23 cellular contexts compared by ENCODE assay signal in genomic region chr19:38555200-38555599, GRCh38.
DNase-seq lines count a peak whose midpoint lies in the region; ATAC-seq and TF ChIP-seq lines count a peak whose summit lies in the region.
"Had no signal": no experiment of that assay in that cellular context is flagged by ENCODE, and none has a peak within 500 bp of the region (broad histone marks: within the 10 kb centered on the region; RNA-seq: fewer than 3 reads in every experiment).

No MANE protein-coding gene starts in this region.

- H3K27me3 ChIP-seq in CD4-positive, CD25-positive, alpha-beta regulatory T cell (ENCODE audit: control insufficient read depth, insufficient read depth, low read length), result no peaks in the 10 kb centered on the region
- H3K27me3 ChIP-seq in DOHH2 (ENCODE audit: control insufficient read depth, low read length), result no peaks in the 10 kb centered on the region; the same call in 1 of the 2 replicates
- peaks cover 18% of the 10 kb centered on the region for H3K27me3 ChIP-seq in OCI-LY3 (ENCODE audit: low read depth, low read length)
- H3K27me3 ChIP-seq in SJCRH30, result no peaks in the 10 kb centered on the region
- H3K27me3 ChIP-seq in esophagus muscularis mucosa, result peaks cover 0 to 25% (median 0%) of the 10 kb centered on the region in 4 donors

- H3K9me2 ChIP-seq in DOHH2 (replicated peaks; ENCODE audit: control insufficient read depth, low read length), result no peaks in the 10 kb centered on the region

- H3K9ac ChIP-seq in OCI-LY3 (ENCODE audit: low read length), result no peak overlapping the region

- peaks cover 4% of the 10 kb centered on the region for H3K36me3 Mint-ChIP-seq in CD4-positive, CD25-positive, alpha-beta regulatory T cell
- no peaks in the 10 kb centered on the region for H3K36me3 Mint-ChIP-seq in chondrocyte (ENCODE audit: low read depth)
- H3K36me3 Mint-ChIP-seq: CD14-positive monocyte had no signal

- H2AFZ ChIP-seq in OCI-LY3 (ENCODE audit: low read depth, low read length), result no peak overlapping the region

- H3K4me2 ChIP-seq in DOHH2 (ENCODE audit: low read length) (peak overlapping the region; percentile 52), OCI-LY3 (ENCODE audit: low read length) (peak overlapping the region; percentile 45)

- peaks cover 4% of the 10 kb centered on the region for H3K27me3 Mint-ChIP-seq in CD4-positive, CD25-positive, alpha-beta regulatory T cell
- peaks cover 22% of the 10 kb centered on the region for H3K27me3 Mint-ChIP-seq in chondrocyte (ENCODE audit: low read depth)
- H3K27me3 Mint-ChIP-seq: B cell had no signal

- H3K4me1 Mint-ChIP-seq in CD4-positive, CD25-positive, alpha-beta regulatory T cell, result peaks cover 20 to 55% (median 36%) of the 10 kb centered on the region in 4 donors
- H3K4me1 Mint-ChIP-seq in chondrocyte (ENCODE audit: low read depth), result no peaks in the 10 kb centered on the region

- TF ChIP-seq CTCF in DOHH2 (IDR thresholded peaks at IDR 0.05; ENCODE audit: low read depth, low read length, poor library complexity, severe bottlenecking) (no peak), OCI-LY3 (IDR thresholded peaks at IDR 0.05; ENCODE audit: low read depth, low read length) (no peak), chondrocyte (IDR thresholded peaks at IDR 0.05) (no peak), esophagus muscularis mucosa (IDR thresholded peaks at IDR 0.05) (no peak)

- H3K4me3 ChIP-seq in CD4-positive, CD25-positive, alpha-beta regulatory T cell (ENCODE audit: low read depth, low read length), result no peak overlapping the region
- H3K4me3 ChIP-seq in DOHH2 (ENCODE audit: low read length) (peak overlapping the region; percentile 30), OCI-LY3 (ENCODE audit: low read length) (peak overlapping the region; percentile 2; the same call in 1 of the 2 replicates), SJCRH30 (no peak overlapping the region), esophagus muscularis mucosa (no peak overlapping the region)

- H3K4me1 ChIP-seq in CD4-positive, CD25-positive, alpha-beta regulatory T cell (ENCODE audit: control insufficient read depth, insufficient read depth, low read length, poor library complexity, severe bottlenecking), result peaks cover 36% of the 10 kb centered on the region
- H3K4me1 ChIP-seq in DOHH2 (ENCODE audit: control insufficient read depth, low read length), result peaks cover 41% of the 10 kb centered on the region
- H3K4me1 ChIP-seq in OCI-LY3 (ENCODE audit: low read length), result peaks cover 53% of the 10 kb centered on the region
- no peaks in the 10 kb centered on the region for H3K4me1 ChIP-seq in SJCRH30
- no peaks in the 10 kb centered on the region for H3K4me1 ChIP-seq in esophagus muscularis mucosa

- H3K79me2 ChIP-seq in DOHH2 (ENCODE audit: control insufficient read depth, low read length) (no peaks in the 10 kb centered on the region), OCI-LY3 (ENCODE audit: low read length) (no peaks in the 10 kb centered on the region)

- H4K20me1 ChIP-seq in DOHH2 (ENCODE audit: control insufficient read depth, insufficient read depth, low read depth, low read length) (no peaks in the 10 kb centered on the region), OCI-LY3 (ENCODE audit: insufficient read depth, low read length) (no peaks in the 10 kb centered on the region)

- H3K27ac Mint-ChIP-seq in CD4-positive, CD25-positive, alpha-beta regulatory T cell, result peak overlapping the region in 2 of 3 donors; percentile 35 to 87
- H3K27ac Mint-ChIP-seq in chondrocyte (ENCODE audit: unreplicated experiment), result no peak overlapping the region
- H3K27ac Mint-ChIP-seq: B cell, CD14-positive monocyte had no signal

- no peak for ATAC-seq in CD4-positive, CD25-positive, alpha-beta regulatory T cell (ENCODE audit: low read depth in 2 of 2)
- ATAC-seq: HCT116, HepG2, Panc1 had no signal

- no peak overlapping the region for H3K27ac ChIP-seq in CD4-positive, CD25-positive, alpha-beta regulatory T cell (ENCODE audit: insufficient read depth, low read length, poor library complexity, severe bottlenecking)
- peak overlapping the region; percentile 44 for H3K27ac ChIP-seq in DOHH2 (ENCODE audit: low read depth, low read length)
- H3K27ac ChIP-seq in OCI-LY3 (ENCODE audit: low read length), result peak overlapping the region; percentile 4; the same call in 1 of the 2 replicates
- no peak overlapping the region for H3K27ac ChIP-seq in SJCRH30
- no peak overlapping the region for H3K27ac ChIP-seq in esophagus muscularis mucosa (replicated peaks in 1 of 4)
- H3K27ac ChIP-seq: RWPE1 had no signal

- TF ChIP-seq POLR2A in esophagus muscularis mucosa (IDR thresholded peaks at IDR 0.05; ENCODE audit: low read depth), result no peak

- H3F3A ChIP-seq in DOHH2 (ENCODE audit: control insufficient read depth, insufficient read depth), result peaks cover 12% of the 10 kb centered on the region

- H3K9me3 ChIP-seq in CD4-positive, CD25-positive, alpha-beta regulatory T cell (ENCODE audit: control insufficient read depth in 2 of 2, low read length in 2 of 2), result no peaks in the 10 kb centered on the region
- H3K9me3 ChIP-seq in DOHH2 (ENCODE audit: control insufficient read depth, insufficient read depth, low read length), result no peaks in the 10 kb centered on the region
- no peaks in the 10 kb centered on the region for H3K9me3 ChIP-seq in OCI-LY3 (ENCODE audit: insufficient read depth, low read length)
- H3K9me3 ChIP-seq in SJCRH30 (replicated peaks), result no peaks in the 10 kb centered on the region
- H3K9me3 ChIP-seq in esophagus muscularis mucosa, result no peaks in the 10 kb centered on the region

- TF ChIP-seq EP300 in esophagus muscularis mucosa (IDR thresholded peaks at IDR 0.05), result no peak

- 80% methylated on average over 8 of the region's 8 CpGs for WGBS in esophagus muscularis mucosa

- no peaks in the 10 kb centered on the region for H3K36me3 ChIP-seq in CD4-positive, CD25-positive, alpha-beta regulatory T cell (ENCODE audit: control insufficient read depth, insufficient read depth, low read length)
- H3K36me3 ChIP-seq in DOHH2 (ENCODE audit: control insufficient read depth, low read length) (no peaks in the 10 kb centered on the region), OCI-LY3 (replicated peaks; ENCODE audit: low read depth, low read length) (no peaks in the 10 kb centered on the region), SJCRH30 (peaks cover 48% of the 10 kb centered on the region), esophagus muscularis mucosa (no peaks in the 10 kb centered on the region)

- peaks cover 0 to 3% (median 0%) of the 10 kb centered on the region in 7 donors for H3K9me3 Mint-ChIP-seq in CD4-positive, CD25-positive, alpha-beta regulatory T cell
- no peaks in the 10 kb centered on the region for H3K9me3 Mint-ChIP-seq in chondrocyte (ENCODE audit: low read depth)

- no peak for DNase-seq in CD4-positive, CD25-positive, alpha-beta regulatory T cell
- peak; percentile 10 for DNase-seq in chondrocyte (ENCODE audit: low spot score)
- no peak for DNase-seq in superior temporal gyrus (ENCODE audit: extremely low spot score)
- DNase-seq in SJCRH30, result no peak
- no peak for DNase-seq in esophagus muscularis mucosa (ENCODE audit: extremely low spot score)
- DNase-seq: DMS53, EL, GDM1, Kasumi-1, NCI-H1105 treated with DMSO at 0.1 percent for 48 hours, NCI-H2029, NCI-H446, NCI-H524 treated with DMSO at 0.1 percent for 48 hours, NCI-H774, SHP77 had no signal

- H3K4me3 Mint-ChIP-seq in CD4-positive, CD25-positive, alpha-beta regulatory T cell, result no peak overlapping the region
- H3K4me3 Mint-ChIP-seq in chondrocyte (ENCODE audit: unreplicated experiment), result no peak overlapping the region
- H3K4me3 Mint-ChIP-seq: B cell, CD14-positive monocyte had no signal

- intact Hi-C loops in esophagus muscularis mucosa (cut with DNase I), result no loop called here

Comparison
In these comparisons a context has a peak if more than half of its experiments do, and no peak if none do; other contexts are left out.
1. H3K27ac ChIP-seq: peak in DOHH2 (single experiment) and OCI-LY3 (single experiment); none in CD4-positive, CD25-positive, alpha-beta regulatory T cell (single experiment), SJCRH30 (single experiment) and esophagus muscularis mucosa (0 of 4).
2. H3K4me3 ChIP-seq: peak in DOHH2 (single experiment) and OCI-LY3 (single experiment); none in CD4-positive, CD25-positive, alpha-beta regulatory T cell (single experiment), SJCRH30 (single experiment) and esophagus muscularis mucosa (0 of 4).